ENCODE assay signal across 23 cellular contexts in genomic region chr4:141246683-141247429, GRCh38. TPM values are rescaled to one million over a fixed set of nuclear protein-coding genes. Genes with fewer than 3 reads are reported as not detected.
DNase-seq lines count a peak whose midpoint lies in the region; ATAC-seq and TF ChIP-seq lines count a peak whose summit lies in the region.
"Had no signal": no experiment of that assay in that cellular context is flagged by ENCODE, and none has a peak within 500 bp of the region (broad histone marks: within the 10 kb centered on the region; RNA-seq: fewer than 3 reads in every experiment).

No MANE protein-coding gene starts in this region.

- H3K9me3 ChIP-seq in GM23248 (ENCODE audit: low read depth) = no peaks in the 10 kb centered on the region
- H3K9me3 ChIP-seq in SJSA1 (replicated peaks) = no peaks in the 10 kb centered on the region
- H3K9me3 ChIP-seq: pancreas, right atrium auricular region, tibial artery had no signal

- H3K4me2 ChIP-seq in GM23248 (ENCODE audit: unreplicated experiment) = peak overlapping the region; percentile 89

- H3K27ac ChIP-seq in ACC112 (ENCODE audit: low read depth, low read length) (peak overlapping the region; percentile 1; the same call in 1 of the 2 replicates), GM23248 (peak overlapping the region; percentile 73), SJSA1 (peak overlapping the region; percentile 89)
- H3K27ac ChIP-seq: C4-2B, pancreas, right atrium auricular region, tibial artery, WERI-Rb-1 had no signal

- H3K79me2 ChIP-seq in ACC112 (ENCODE audit: control insufficient read depth, insufficient read depth, low read length, unreplicated experiment) (no peaks in the 10 kb centered on the region), GM23248 (ENCODE audit: insufficient read depth) (no peaks in the 10 kb centered on the region)

- peaks cover 25% of the 10 kb centered on the region for H3F3A ChIP-seq in GM23248 (ENCODE audit: insufficient read depth)

- H3K36me3 ChIP-seq in ACC112 (ENCODE audit: insufficient read depth, low read length) (no peaks in the 10 kb centered on the region), GM23248 (ENCODE audit: low read depth) (no peaks in the 10 kb centered on the region), SJSA1 (no peaks in the 10 kb centered on the region)
- H3K36me3 ChIP-seq: pancreas, right atrium auricular region, tibial artery, WERI-Rb-1 had no signal

- 79 to 86% methylated on average over 2 of the region's 2 CpGs for WGBS in GM23248 (ENCODE audit: low coverage in 1 of 2, low lambda C conversion rate in 2 of 2, missing lambda C conversion rate in 2 of 2), 2 experiments

- H3K4me3 ChIP-seq in ACC112 (ENCODE audit: low read depth, low read length) (no peak overlapping the region), GM23248 (peak overlapping the region; percentile 44), SJSA1 (no peak overlapping the region), fibroblast of the aortic adventitia (ENCODE audit: low read depth, low read length) (no peak overlapping the region)
- H3K4me3 ChIP-seq: pancreas, right atrium auricular region, tibial artery had no signal

- H3K9me2 ChIP-seq in GM23248 (ENCODE audit: insufficient read depth) = no peaks in the 10 kb centered on the region

- in situ Hi-C loops in GM23248 (cut with MboI) = no loop called here

- H3K27me3 ChIP-seq in ACC112 (ENCODE audit: insufficient read depth, low read length) (no peaks in the 10 kb centered on the region), GM23248 (replicated peaks; ENCODE audit: insufficient read depth) (no peaks in the 10 kb centered on the region), SJSA1 (replicated peaks) (no peaks in the 10 kb centered on the region)
- H3K27me3 ChIP-seq: pancreas, right atrium auricular region, tibial artery had no signal

- no peak overlapping the region; the same call in 1 of the 2 replicates for H3K9ac ChIP-seq in GM23248

- H4K20me1 ChIP-seq in GM23248 (ENCODE audit: insufficient read depth) = no peaks in the 10 kb centered on the region

- H3K4me1 ChIP-seq in ACC112 (ENCODE audit: control insufficient read depth, insufficient read depth, low read length, unreplicated experiment) = peaks cover 28% of the 10 kb centered on the region
- peaks cover 36% of the 10 kb centered on the region for H3K4me1 ChIP-seq in GM23248 (ENCODE audit: insufficient read depth)
- H3K4me1 ChIP-seq in SJSA1 (replicated peaks) = peaks cover 28% of the 10 kb centered on the region
- H3K4me1 ChIP-seq: pancreas, right atrium auricular region had no signal

- peak; percentile 56 for DNase-seq in GM23248
- DNase-seq in SJSA1 (ENCODE audit: low read depth in 1 of 2, low spot score in 2 of 2) = no peak
- peak; percentile 14 for DNase-seq in fibroblast of the aortic adventitia (ENCODE audit: low read depth)
- no peak for DNase-seq in anterior cingulate cortex (lab: John Stamatoyannopoulos, UW)
- no peak for DNase-seq in hippocampal formation (lab: John Stamatoyannopoulos, UW)
- no peak for DNase-seq in NAMALWA (ENCODE audit: low spot score)
- DNase-seq: activated CD4-positive, alpha-beta T cell treated with anti-CD3 and anti-CD28 coated beads, Interleukin-2, amount 50 U/mL, for 4 hours; activated gamma-delta T cell; Calu3; effector memory CD4-positive, alpha-beta T cell; hypothalamus; midbrain; NCI-H1694; NCI-H2171 treated with DMSO at 0.1 percent for 48 hours; NCI-H69; pancreas; tibial artery; WERI-Rb-1 had no signal

- H2AFZ ChIP-seq in ACC112 (ENCODE audit: low read length, unreplicated experiment) (no peak overlapping the region), GM23248 (peak overlapping the region; percentile 4; the same call in 1 of the 2 replicates)

- no peak for TF ChIP-seq CTCF in fibroblast of the aortic adventitia (IDR thresholded peaks at IDR 0.05; ENCODE audit: insufficient read depth, low read length)

- no peak for ATAC-seq in GM19452 (IDR thresholded peaks at IDR 0.05; ENCODE audit: unreplicated experiment)
- ATAC-seq: natural killer cell treated with Interleukin-12 subunit alpha and Interleukin-12 subunit beta and Interleukin-15 and Interleukin-18, amount 100 ng/mL, for 72 hours; pancreas had no signal

RNA-seq across cellular contexts. Expression of gene ZNF330, which starts 26.2 kb away (rescaled TPM):
- 24.8 and 28.9 TPM in 2 replicates for total RNA-seq in GM23248 (2014; rRNA removed; shearing (Covaris generic))
- polyA plus RNA-seq in GM23248 (2016; fragmentation: Nextera tagmentation; extraction: Ambion mirVana) = 33.2 and 36.1 TPM in 2 replicates
- total RNA-seq in SJSA1 (2014; rRNA removed; shearing (Covaris generic)) = 52.9 and 64.8 TPM in 2 replicates
- 21.2 and 90.1 TPM in 2 replicates for total RNA-seq in fibroblast of the aortic adventitia (ENCODE audit: low replicate concordance)

Comparison
In these comparisons a context has a peak if more than half of its experiments do, and no peak if none do; other contexts are left out.
1. H3K27ac ChIP-seq: peak in every context shown above with its lines; median percentile 89 in SJSA1; 73 in GM23248; 1 in ACC112.
2. DNase-seq: peak in GM23248 (single experiment) and fibroblast of the aortic adventitia (single experiment); none in SJSA1 (0 of 2), anterior cingulate cortex (0 of 58), hippocampal formation (0 of 2) and NAMALWA (single experiment).